34 cellular contexts compared by ENCODE assay signal in genomic region chrX:111407948-111408347, GRCh38. TPM values are rescaled to one million over a fixed set of nuclear protein-coding genes. Genes with fewer than 3 reads are reported as not detected.
"Had no signal": no experiment of that assay in that cellular context is flagged by ENCODE, and none has a peak within 500 bp of the region (broad histone marks: within the 10 kb centered on the region; RNA-seq: fewer than 3 reads in every experiment).

No MANE protein-coding gene starts in this region.

- H3K4me3 Mint-ChIP-seq: naive thymus-derived CD4-positive, alpha-beta T cell; stimulated activated effector memory CD8-positive, alpha-beta T cell treated with anti-CD3 and anti-CD28 coated beads, Interleukin-12 subunit alpha, Interleukin-12 subunit beta, amount 100 ng/mL, for 72 hours had no signal

- ATAC-seq: foreskin keratinocyte; gastroesophageal sphincter; heart right ventricle; left cardiac atrium; left lung; naive thymus-derived CD4-positive, alpha-beta T cell; psoas muscle; right cardiac atrium; stimulated activated effector memory CD8-positive, alpha-beta T cell treated with anti-CD3 and anti-CD28 coated beads, Interleukin-12 subunit alpha, Interleukin-12 subunit beta, amount 100 ng/mL, for 72 hours had no signal

- H3K36me3 Mint-ChIP-seq: naive thymus-derived CD4-positive, alpha-beta T cell; stimulated activated effector memory CD8-positive, alpha-beta T cell treated with anti-CD3 and anti-CD28 coated beads, Interleukin-12 subunit alpha, Interleukin-12 subunit beta, amount 100 ng/mL, for 72 hours had no signal

- H3K27ac Mint-ChIP-seq: naive thymus-derived CD4-positive, alpha-beta T cell; stimulated activated effector memory CD8-positive, alpha-beta T cell treated with anti-CD3 and anti-CD28 coated beads, Interleukin-12 subunit alpha, Interleukin-12 subunit beta, amount 100 ng/mL, for 72 hours had no signal

- H3K27ac ChIP-seq: coronary artery, esophagus muscularis mucosa, foreskin keratinocyte, gastroesophageal sphincter, heart right ventricle, left lung, parathyroid adenoma, psoas muscle, sigmoid colon, stomach, thyroid gland, vagina had no signal

- H2AFZ ChIP-seq: parathyroid adenoma had no signal

- H3K4me1 ChIP-seq: esophagus muscularis mucosa, foreskin keratinocyte, gastroesophageal sphincter, heart right ventricle, left lung, parathyroid adenoma, psoas muscle, sigmoid colon, stomach, thyroid gland, vagina had no signal

- DNase-seq: dermis blood vessel endothelial cell; effector memory CD4-positive, alpha-beta T cell; foreskin keratinocyte; heart right ventricle; hippocampal formation; left cardiac atrium; left lung; mesendoderm; midbrain; naive thymus-derived CD4-positive, alpha-beta T cell; psoas muscle; right cardiac atrium; sigmoid colon; stimulated activated CD4-positive, alpha-beta T cell treated with anti-CD3 and anti-CD28 coated beads, Interleukin-2, amount 100 ng/mL, for 24 hours; stimulated activated CD4-positive, alpha-beta T cell treated with anti-CD3 and anti-CD28 coated beads, Interleukin-4, amount 100 ng/mL, for 24 hours; stimulated activated naive CD4-positive, alpha-beta T cell treated with Interleukin-2 at 50 U/mL for 16 hours; stomach; thyroid gland; trophoblast cell had no signal

- H3K4me1 Mint-ChIP-seq: naive thymus-derived CD4-positive, alpha-beta T cell; stimulated activated effector memory CD8-positive, alpha-beta T cell treated with anti-CD3 and anti-CD28 coated beads, Interleukin-12 subunit alpha, Interleukin-12 subunit beta, amount 100 ng/mL, for 72 hours had no signal

- H3K4me3 ChIP-seq: coronary artery, esophagus muscularis mucosa, gastroesophageal sphincter, heart right ventricle, left lung, psoas muscle, sigmoid colon, stomach, thyroid gland, vagina had no signal

- H3K9me3 Mint-ChIP-seq: nephron; stimulated activated effector memory CD8-positive, alpha-beta T cell treated with anti-CD3 and anti-CD28 coated beads, Interleukin-12 subunit alpha, Interleukin-12 subunit beta, amount 100 ng/mL, for 72 hours had no signal

- H3K27me3 ChIP-seq: foreskin keratinocyte, thyroid gland, vagina had no signal

- H3K9ac ChIP-seq: parathyroid adenoma had no signal

- H3K9me3 ChIP-seq: esophagus muscularis mucosa, gastroesophageal sphincter, heart right ventricle, left lung, psoas muscle, sigmoid colon, stomach, thyroid gland, vagina had no signal

- H3K79me2 ChIP-seq: parathyroid adenoma had no signal

- H3K36me3 ChIP-seq: esophagus muscularis mucosa, gastroesophageal sphincter, heart right ventricle, left lung, sigmoid colon, stomach, thyroid gland, vagina had no signal

RNA-seq across cellular contexts. Expression of gene DCX, which starts 4.0 kb away (rescaled TPM):
- total RNA-seq: dermis blood vessel endothelial cell; endothelial cell of umbilical vein; epithelial cell of proximal tubule; fibroblast of lung; foreskin keratinocyte; kidney epithelial cell; left cardiac atrium; left lung; lung microvascular endothelial cell; naive thymus-derived CD4-positive, alpha-beta T cell; osteoblast; psoas muscle; subcutaneous adipose tissue; thyroid gland; ureter; vagina had no signal
- polyA plus RNA-seq: endothelial cell of umbilical vein; fibroblast of lung; foreskin keratinocyte; naive thymus-derived CD4-positive, alpha-beta T cell; right cardiac atrium had no signal
